14 cellular contexts compared by ENCODE assay signal in genomic region chr13:99967498-99967883, GRCh38. TPM values are rescaled to one million over a fixed set of nuclear protein-coding genes. Genes with fewer than 3 reads are reported as not detected.
A peak's percentile ranks its signal among the peaks of the same experiment; 100 is the strongest.
DNase-seq lines count a peak whose midpoint lies in the region; ATAC-seq and TF ChIP-seq lines count a peak whose summit lies in the region.
"Had no signal": no experiment of that assay in that cellular context is flagged by ENCODE, and none has a peak within 500 bp of the region (broad histone marks: within the 10 kb centered on the region; RNA-seq: fewer than 3 reads in every experiment).

No MANE protein-coding gene starts in this region.

- TF ChIP-seq CTCF in cardiac muscle cell (IDR thresholded peaks at IDR 0.05; ENCODE audit: low read depth, low read length) (no peak), WERI-Rb-1 (IDR thresholded peaks at IDR 0.05; ENCODE audit: low read depth, low read length) (no peak), uterus (IDR thresholded peaks at IDR 0.05) (no peak)

- no peaks in the 10 kb centered on the region for H3K9me3 ChIP-seq in cardiac muscle cell (ENCODE audit: low read depth)
- no peaks in the 10 kb centered on the region for H3K9me3 ChIP-seq in right cardiac atrium (ENCODE audit: control insufficient read depth, low read length)
- H3K9me3 ChIP-seq in WERI-Rb-1 (ENCODE audit: severe bottlenecking), result no peaks in the 10 kb centered on the region
- H3K9me3 ChIP-seq in uterus, result no peaks in the 10 kb centered on the region
- H3K9me3 ChIP-seq: heart right ventricle had no signal

- no peaks in the 10 kb centered on the region for H3K4me1 ChIP-seq in cardiac muscle cell (ENCODE audit: low read depth)
- peaks cover 6% of the 10 kb centered on the region for H3K4me1 ChIP-seq in right cardiac atrium (ENCODE audit: control insufficient read depth, insufficient read depth, low read length)
- H3K4me1 ChIP-seq in uterus, result peaks cover 0 to 24% of the 10 kb centered on the region in 2 donors

- ATAC-seq in right cardiac atrium (no peak), HG03460 (IDR thresholded peaks at IDR 0.05; ENCODE audit: unreplicated experiment) (no peak)
- ATAC-seq: heart right ventricle, K562 had no signal

- WGBS in right cardiac atrium, result 73% methylated on average over 9 of the region's 9 CpGs

- no peak for TF ChIP-seq POLR2A in uterus (IDR thresholded peaks at IDR 0.05)

- H3K27me3 ChIP-seq in cardiac muscle cell (peaks cover 81% of the 10 kb centered on the region), right cardiac atrium (ENCODE audit: control insufficient read depth, insufficient read depth) (peaks cover 3% of the 10 kb centered on the region), WERI-Rb-1 (ENCODE audit: insufficient read depth, low read depth, severe bottlenecking) (peaks cover 46% of the 10 kb centered on the region), uterus (peaks cover 41 to 75% of the 10 kb centered on the region in 2 donors)

- peak overlapping the region; percentile 41 for H3K4me3 ChIP-seq in cardiac muscle cell
- no peak overlapping the region for H3K4me3 ChIP-seq in right cardiac atrium (ENCODE audit: low read length)
- peak overlapping the region; percentile 93 for H3K4me3 ChIP-seq in WERI-Rb-1 (ENCODE audit: low read depth, low read length)
- H3K4me3 ChIP-seq in iPS-11a (ENCODE audit: low read depth, low read length), result peak overlapping the region; percentile 83
- H3K4me3 ChIP-seq in uterus, result no peak overlapping the region
- H3K4me3 ChIP-seq: K562 had no signal

- H3K27ac ChIP-seq in cardiac muscle cell (no peak overlapping the region), right cardiac atrium (ENCODE audit: low read length) (no peak overlapping the region), WERI-Rb-1 (peak overlapping the region; percentile 89), uterus (no peak overlapping the region)
- H3K27ac ChIP-seq: heart right ventricle, Peyer's patch had no signal

- no peak for DNase-seq in cardiac muscle cell (ENCODE audit: low read depth in 1 of 2, low spot score in 1 of 2)
- DNase-seq in right cardiac atrium, result no peak
- DNase-seq in WERI-Rb-1, result peak; percentile 10
- no peak for DNase-seq in NCI-H510A (lab: John Stamatoyannopoulos, UW)
- no peak for DNase-seq in uterus
- DNase-seq in EL, result no peak
- DNase-seq: heart right ventricle, NCI-H2029 treated with DMSO at 0.1 percent for 48 hours had no signal

- H3K36me3 ChIP-seq in cardiac muscle cell (no peaks in the 10 kb centered on the region), WERI-Rb-1 (peaks cover 10% of the 10 kb centered on the region), uterus (no peaks in the 10 kb centered on the region)
- H3K36me3 ChIP-seq: heart right ventricle, Peyer's patch had no signal

- intact Hi-C loops in right cardiac atrium (cut with DNase I), result no loop called here
- intact Hi-C loops in uterus (cut with DNase I; ENCODE audit: low total_unique reads), result no loop called here

RNA-seq across cellular contexts. Expression of gene ZIC5, which starts 4.1 kb away (rescaled TPM):
- total RNA-seq in cardiac muscle cell (0.56 and 0.69 TPM in 2 replicates), right cardiac atrium (not detected), uterus (not detected)
- polyA plus RNA-seq in cardiac muscle cell (0.22 and 0.85 TPM in 2 replicates), right cardiac atrium (not detected)
- total RNA-seq: heart right ventricle, Peyer's patch, skeletal muscle tissue had no signal
- polyA plus RNA-seq: CD14-positive monocyte, heart right ventricle had no signal

RNA-seq across cellular contexts. Expression of gene ZIC2, which starts 14.1 kb away (rescaled TPM):
- total RNA-seq in cardiac muscle cell, result 0.06 and 0.11 TPM in 2 replicates
- 0.21 TPM in 1 of 2 replicates, not detected in the other for polyA plus RNA-seq in cardiac muscle cell
- total RNA-seq in right cardiac atrium, result not detected
- not detected for polyA plus RNA-seq in right cardiac atrium
- not detected for total RNA-seq in uterus
- total RNA-seq: heart right ventricle, Peyer's patch, skeletal muscle tissue had no signal
- polyA plus RNA-seq: CD14-positive monocyte, heart right ventricle had no signal

Comparison
In these comparisons a context has a peak if more than half of its experiments do, and no peak if none do; other contexts are left out.
1. H3K4me3 ChIP-seq: peak in cardiac muscle cell (single experiment), WERI-Rb-1 (single experiment) and iPS-11a (single experiment); none in right cardiac atrium (single experiment) and uterus (0 of 2).